Comparison of ENCODE assay signal across 8 cellular contexts in genomic region chr14:35826218-35826951, GRCh38. TPM values are rescaled to one million over a fixed set of nuclear protein-coding genes. Genes with fewer than 3 reads are reported as not detected.
DNase-seq lines count a peak whose midpoint lies in the region; ATAC-seq and TF ChIP-seq lines count a peak whose summit lies in the region.

Gene BRMS1L, plus strand, starts transcription at chr14:35826338. Its CDS starts 179 bp downstream, at chr14:35826517.

- peak within 1 kb of the TSS; percentile 94 for H3K4me3 Mint-ChIP-seq in natural killer cell

- H3K4me1 Mint-ChIP-seq in natural killer cell: peaks cover 12 to 21% of the 10 kb centered on the region in 2 donors

- peak within 1 kb of the TSS; percentile 90 for H3K4me2 ChIP-seq in Loucy (ENCODE audit: low read depth, low read length, poor library complexity, severe bottlenecking)

- H3K27me3 ChIP-seq in H7 (ENCODE audit: control insufficient read depth, insufficient read depth, low read length) (no peaks in the 10 kb centered on the region), Loucy (ENCODE audit: insufficient read depth, low read length, poor library complexity, severe bottlenecking) (no peaks in the 10 kb centered on the region), RWPE2 (ENCODE audit: insufficient read depth, poor library complexity, severe bottlenecking) (no peaks in the 10 kb centered on the region)

- H3K9me3 Mint-ChIP-seq in natural killer cell: no peaks in the 10 kb centered on the region

- H3K79me2 ChIP-seq in Loucy (ENCODE audit: insufficient read depth, low read length): peaks cover 36% of the 10 kb centered on the region

- peaks cover 8% of the 10 kb centered on the region for H4K20me1 ChIP-seq in Loucy (ENCODE audit: insufficient read depth, low read length, poor library complexity, severe bottlenecking)

- no peaks in the 10 kb centered on the region for H3K9me2 ChIP-seq in Loucy (replicated peaks; ENCODE audit: low read depth, low read length)

- ATAC-seq in RWPE2 (ENCODE audit: low read depth) (peak; percentile 93), natural killer cell (peak; percentile 97 to 100 (median 98))

- no peaks in the 10 kb centered on the region for H3K36me3 Mint-ChIP-seq in natural killer cell

- TF ChIP-seq CTCF in Loucy (conservative IDR thresholded peaks at IDR 0.05; ENCODE audit: low read length): no peak
- no peak for TF ChIP-seq CTCF in RWPE2 (IDR thresholded peaks at IDR 0.05; ENCODE audit: poor library complexity, severe bottlenecking)
- TF ChIP-seq CTCF in natural killer cell (IDR thresholded peaks at IDR 0.05): no peak

- no peaks in the 10 kb centered on the region for H3K27me3 Mint-ChIP-seq in natural killer cell (ENCODE audit: low read depth in 2 of 2)

- H3K27ac ChIP-seq in RWPE2 (ENCODE audit: poor library complexity, severe bottlenecking): peak within 1 kb of the TSS; percentile 78

- H3K27ac Mint-ChIP-seq in natural killer cell: peak within 1 kb of the TSS; percentile 72 to 86

- peak within 1 kb of the TSS; percentile 96 for H3K4me3 ChIP-seq in H7 (ENCODE audit: insufficient read depth, low read depth, low read length)
- H3K4me3 ChIP-seq in Loucy (ENCODE audit: low read length, poor library complexity, severe bottlenecking): peak within 1 kb of the TSS; percentile 96
- peak within 1 kb of the TSS; percentile 55 for H3K4me3 ChIP-seq in RWPE2 (ENCODE audit: severe bottlenecking)

- H3K4me1 ChIP-seq in Loucy (ENCODE audit: insufficient read depth, low read length, poor library complexity, severe bottlenecking): peaks cover 33% of the 10 kb centered on the region
- peaks cover 15% of the 10 kb centered on the region for H3K4me1 ChIP-seq in RWPE2 (ENCODE audit: insufficient read depth, poor library complexity, severe bottlenecking)

- H2AFZ ChIP-seq in Loucy (ENCODE audit: low read length): peak within 1 kb of the TSS; percentile 88

- no peaks in the 10 kb centered on the region for H3K9me3 ChIP-seq in Loucy (ENCODE audit: insufficient read depth, low read depth, low read length)
- H3K9me3 ChIP-seq in RWPE2 (ENCODE audit: severe bottlenecking): no peaks in the 10 kb centered on the region

- H3K36me3 ChIP-seq in H7 (replicated peaks; ENCODE audit: control insufficient read depth, insufficient read depth, low read length) (no peaks in the 10 kb centered on the region), Loucy (ENCODE audit: insufficient read depth, low read length) (0 out of 2 replicates have a peak, but pooled peaks cover 1% of the 10 kb centered on the region), RWPE2 (ENCODE audit: low read depth) (peaks cover 4% of the 10 kb centered on the region)

- DNase-seq in ELR (ENCODE audit: low read depth) (peak; percentile 99), H7 (peak; percentile 98), RWPE2 (ENCODE audit: low spot score) (peak; percentile 99), fibroblast of peridontal ligament (ENCODE audit: extremely low read depth) (peak; percentile 78), natural killer cell (peak; percentile 91)
- peak; percentile 92 for DNase-seq in activated effector memory CD4-positive, alpha-beta T cell treated with Interleukin-2 at 50 U/mL for 16 hours
- peak; percentile 93 to 97 (median 94) for DNase-seq in stimulated activated naive CD4-positive, alpha-beta T cell (lab: John Stamatoyannopoulos, UW)

- H3F3A ChIP-seq in Loucy (ENCODE audit: low read depth): no peaks in the 10 kb centered on the region

- intact Hi-C loops in natural killer cell (cut with micrococcal nuclease): loop anchor here (1.0 to 5.0 kb wide), 2 partner anchors 17 to 704 kb away; partner anchors contain the start of genes PPP2R3C, PRORP and RALGAPA1

- H3K9ac ChIP-seq in Loucy (ENCODE audit: low read depth, low read length, poor library complexity, severe bottlenecking): peak within 1 kb of the TSS; percentile 90

RNA-seq across cellular contexts. Expression of gene BRMS1L, which starts in this region (rescaled TPM):
- 1.7 and 4.6 TPM in 2 replicates for total RNA-seq in H7 (2014; rRNA removed; shearing (Covaris generic))
- 1 to 10 TPM; 5.1 to 9.4 (median 6.3) TPM for total RNA-seq in natural killer cell

Comparison
In these comparisons a context has a peak if more than half of its experiments do, and no peak if none do; other contexts are left out.
1. Peak in every context shown above with its lines: DNase-seq, ATAC-seq, H3K4me3 ChIP-seq and H3K27ac ChIP-seq.